In the genomic region with DNA sequence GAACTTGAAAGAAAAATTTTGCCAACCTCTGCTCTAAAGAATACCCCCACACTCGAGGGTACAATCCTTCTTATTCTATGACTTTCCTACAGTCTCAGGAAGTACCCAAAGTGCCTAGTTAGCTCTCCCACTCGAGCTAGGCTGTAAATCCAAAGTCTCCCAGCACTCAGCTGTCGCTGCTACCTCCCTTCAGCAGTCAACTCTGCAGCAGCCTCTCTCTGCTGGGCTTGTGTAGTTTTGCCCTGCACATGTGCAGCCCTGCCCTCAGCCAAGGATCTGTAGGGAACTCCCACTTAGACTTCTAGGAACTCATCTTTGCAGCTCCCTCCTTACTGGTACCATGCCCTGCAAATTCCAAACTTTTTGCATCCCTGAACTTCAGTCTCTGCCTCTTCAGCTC, we compare ENCODE assay signal across 30 cellular contexts. TPM values are rescaled to one million over a fixed set of nuclear protein-coding genes. Genes with fewer than 3 reads are reported as not detected.
DNase-seq lines count a peak whose midpoint lies in the region; ATAC-seq and TF ChIP-seq lines count a peak whose summit lies in the region.
"Had no signal": no experiment of that assay in that cellular context is flagged by ENCODE, and none has a peak within 500 bp of the region (broad histone marks: within the 10 kb centered on the region; RNA-seq: fewer than 3 reads in every experiment).

No MANE protein-coding gene starts in this region.

- H3K9me3 ChIP-seq in HEK293 (ENCODE audit: control insufficient read depth, insufficient read depth, low read depth, low read length) (no peaks in the 10 kb centered on the region), neural progenitor cell (ENCODE audit: low read depth) (no peaks in the 10 kb centered on the region)
- H3K9me3 ChIP-seq: BE2C, body of pancreas had no signal

- DNase-seq in SK-N-DZ (ENCODE audit: low spot score) (peak; percentile 49), fibroblast of villous mesenchyme (ENCODE audit: low read depth) (peak; percentile 48), neural progenitor cell (ENCODE audit: low spot score) (peak; percentile 3), activated T-cell treated with anti-CD3 and anti-CD28 coated beads for 4 hours (no peak), chondrocyte (ENCODE audit: low spot score) (no peak)
- DNase-seq in activated CD4-positive, alpha-beta memory T cell treated with anti-CD3 and anti-CD28 coated beads, Interleukin-2, amount 10 ng/mL, durations not matched to agents 7 days and 5 days = no peak
- DNase-seq: ACHN; activated CD4-positive, alpha-beta T cell treated with anti-CD3 and anti-CD28 coated beads for 48 hours; activated naive CD4-positive, alpha-beta T cell; activated T-cell treated with anti-CD3 and anti-CD28 coated beads, Interleukin-2, amount 50 U/mL, for 48 hours; BE2C; body of pancreas; effector CD4-positive, alpha-beta T cell; foreskin fibroblast; H7; KBM-7; naive thymus-derived CD4-positive, alpha-beta T cell; NCI-H1436; NCI-H2107; NCI-H446 treated with DMSO at 0.1 percent for 48 hours; PC-9; Right ventricle myocardium superior; spleen; trophoblast cell had no signal

- H3K9ac ChIP-seq in neural progenitor cell = no peak overlapping the region

- H3K27me3 Mint-ChIP-seq in neural progenitor cell (ENCODE audit: insufficient read depth, low read depth) = peaks cover 2% of the 10 kb centered on the region
- peaks cover 2% of the 10 kb centered on the region for H3K27me3 Mint-ChIP-seq in chondrocyte (ENCODE audit: low read depth)
- peaks cover 2% of the 10 kb centered on the region for H3K27me3 Mint-ChIP-seq in activated CD4-positive, alpha-beta memory T cell treated with anti-CD3 and anti-CD28 coated beads, Interleukin-2, amount 10 ng/mL, durations not matched to agents 7 days and 5 days

- no peak overlapping the region for H3K4me3 Mint-ChIP-seq in neural progenitor cell
- H3K4me3 Mint-ChIP-seq in chondrocyte (ENCODE audit: unreplicated experiment) = no peak overlapping the region
- H3K4me3 Mint-ChIP-seq in activated CD4-positive, alpha-beta memory T cell treated with anti-CD3 and anti-CD28 coated beads, Interleukin-2, amount 10 ng/mL, durations not matched to agents 7 days and 5 days = no peak overlapping the region
- H3K4me3 Mint-ChIP-seq: naive thymus-derived CD4-positive, alpha-beta T cell; T-helper 2 cell treated with Interferon-gamma antibody and Interleukin-4, amounts not matched to agents 5 μg/mL and 100 μg/mL, for 36 hours had no signal

- H3K27ac Mint-ChIP-seq in neural progenitor cell (no peak overlapping the region), chondrocyte (ENCODE audit: unreplicated experiment) (no peak overlapping the region)
- H3K27ac Mint-ChIP-seq in activated CD4-positive, alpha-beta memory T cell treated with anti-CD3 and anti-CD28 coated beads, Interleukin-2, amount 10 ng/mL, durations not matched to agents 7 days and 5 days = no peak overlapping the region
- H3K27ac Mint-ChIP-seq: naive thymus-derived CD4-positive, alpha-beta T cell; T-helper 2 cell treated with Interferon-gamma antibody and Interleukin-4, amounts not matched to agents 5 μg/mL and 100 μg/mL, for 36 hours had no signal

- ATAC-seq in HG02623 (IDR thresholded peaks at IDR 0.05; ENCODE audit: unreplicated experiment) = no peak
- ATAC-seq: body of pancreas; left lobe of liver; naive thymus-derived CD4-positive, alpha-beta T cell had no signal

- no peak for TF ChIP-seq CTCF in HEK293 (tag by site-specific recombination; IDR thresholded peaks at IDR 0.05)
- TF ChIP-seq CTCF in fibroblast of villous mesenchyme (IDR thresholded peaks at IDR 0.05; ENCODE audit: insufficient read depth, low read depth, low read length) = no peak
- TF ChIP-seq CTCF in neural progenitor cell (IDR thresholded peaks at IDR 0.05) = no peak
- TF ChIP-seq CTCF in chondrocyte (IDR thresholded peaks at IDR 0.05) = no peak

- no peak overlapping the region for H3K4me2 ChIP-seq in neural progenitor cell
- H3K4me2 ChIP-seq: PC-9 had no signal

- no peaks in the 10 kb centered on the region for H3K36me3 Mint-ChIP-seq in neural progenitor cell
- no peaks in the 10 kb centered on the region for H3K36me3 Mint-ChIP-seq in chondrocyte (ENCODE audit: low read depth)
- H3K36me3 Mint-ChIP-seq in activated CD4-positive, alpha-beta memory T cell treated with anti-CD3 and anti-CD28 coated beads, Interleukin-2, amount 10 ng/mL, durations not matched to agents 7 days and 5 days (ENCODE audit: low read depth) = peaks cover 3% of the 10 kb centered on the region
- H3K36me3 Mint-ChIP-seq: naive thymus-derived CD4-positive, alpha-beta T cell had no signal

- H3K9me3 Mint-ChIP-seq in neural progenitor cell (peaks cover 5% of the 10 kb centered on the region), chondrocyte (ENCODE audit: low read depth) (peaks cover 8% of the 10 kb centered on the region)
- H3K9me3 Mint-ChIP-seq in activated CD4-positive, alpha-beta memory T cell treated with anti-CD3 and anti-CD28 coated beads, Interleukin-2, amount 10 ng/mL, durations not matched to agents 7 days and 5 days = peaks cover 7% of the 10 kb centered on the region

- H4K20me1 ChIP-seq in neural progenitor cell (ENCODE audit: low read depth) = no peaks in the 10 kb centered on the region

- no peaks in the 10 kb centered on the region for H3K36me3 ChIP-seq in HEK293 (ENCODE audit: control insufficient read depth in 2 of 2, insufficient read depth in 1 of 2, low read length in 2 of 2)
- H3K36me3 ChIP-seq in neural progenitor cell = no peaks in the 10 kb centered on the region
- H3K36me3 ChIP-seq: BE2C, spleen had no signal

- POLR2A ChIA-PET in HEK293 (lab: Yijun Ruan, JAX) = no interaction called here
- POLR2A ChIA-PET in activated CD4-positive, alpha-beta memory T cell treated with anti-CD3 and anti-CD28 coated beads, Interleukin-2, amount 10 ng/mL, durations not matched to agents 7 days and 5 days (lab: Charles Lee) = no interaction called here

- H3F3A ChIP-seq in neural progenitor cell (ENCODE audit: low read depth) = no peaks in the 10 kb centered on the region

- H2AFZ ChIP-seq in neural progenitor cell (replicated peaks) = peak overlapping the region; percentile 74
- H2AFZ ChIP-seq: PC-9 had no signal

- H3K4me3 ChIP-seq in HEK293 (ENCODE audit: low read depth, low read length) (no peak overlapping the region), fibroblast of villous mesenchyme (ENCODE audit: low read depth, low read length) (no peak overlapping the region), neural progenitor cell (no peak overlapping the region)
- H3K4me3 ChIP-seq: body of pancreas, PC-9, spleen had no signal

- peaks cover 8% of the 10 kb centered on the region; the same call in 1 of the 2 replicates for H3K4me1 ChIP-seq in HEK293 (ENCODE audit: control insufficient read depth, insufficient read depth, low read length)
- peaks cover 6% of the 10 kb centered on the region for H3K4me1 ChIP-seq in neural progenitor cell
- H3K4me1 ChIP-seq: BE2C, body of pancreas had no signal

- peaks cover 2% of the 10 kb centered on the region for H3K4me1 Mint-ChIP-seq in neural progenitor cell
- peaks cover 3% of the 10 kb centered on the region for H3K4me1 Mint-ChIP-seq in chondrocyte (ENCODE audit: low read depth)
- H3K4me1 Mint-ChIP-seq in activated CD4-positive, alpha-beta memory T cell treated with anti-CD3 and anti-CD28 coated beads, Interleukin-2, amount 10 ng/mL, durations not matched to agents 7 days and 5 days = no peaks in the 10 kb centered on the region
- H3K4me1 Mint-ChIP-seq: naive thymus-derived CD4-positive, alpha-beta T cell had no signal

- H3K27me3 ChIP-seq in neural progenitor cell = no peaks in the 10 kb centered on the region
- H3K27me3 ChIP-seq: BE2C, body of pancreas, spleen had no signal

- H3K79me2 ChIP-seq in neural progenitor cell (ENCODE audit: low read depth) = no peaks in the 10 kb centered on the region

- CTCF ChIA-PET in HEK293 (lab: Yijun Ruan, JAX) = interaction anchor here (1.2 kb wide), 1 partner anchor 27 kb away, joined by 3 read pairs; no protein-coding TSS in a partner anchor
- CTCF ChIA-PET in activated CD4-positive, alpha-beta memory T cell treated with anti-CD3 and anti-CD28 coated beads, Interleukin-2, amount 10 ng/mL, durations not matched to agents 7 days and 5 days (lab: Charles Lee) = no interaction called here

- no peak overlapping the region; the same call in 1 of the 2 replicates for H3K27ac ChIP-seq in HEK293 (ENCODE audit: extremely low read depth, low read depth, low read length)
- no peak overlapping the region for H3K27ac ChIP-seq in neural progenitor cell
- H3K27ac ChIP-seq: body of pancreas, epithelial cell of prostate, PC-9, spleen, VCaP had no signal

TF ChIP-seq in HEK293, 187 proteins besides CTCF, POLR2A, EP300 and RAD21 (continues in another document):
- TF ChIP-seq, protein P1, sequence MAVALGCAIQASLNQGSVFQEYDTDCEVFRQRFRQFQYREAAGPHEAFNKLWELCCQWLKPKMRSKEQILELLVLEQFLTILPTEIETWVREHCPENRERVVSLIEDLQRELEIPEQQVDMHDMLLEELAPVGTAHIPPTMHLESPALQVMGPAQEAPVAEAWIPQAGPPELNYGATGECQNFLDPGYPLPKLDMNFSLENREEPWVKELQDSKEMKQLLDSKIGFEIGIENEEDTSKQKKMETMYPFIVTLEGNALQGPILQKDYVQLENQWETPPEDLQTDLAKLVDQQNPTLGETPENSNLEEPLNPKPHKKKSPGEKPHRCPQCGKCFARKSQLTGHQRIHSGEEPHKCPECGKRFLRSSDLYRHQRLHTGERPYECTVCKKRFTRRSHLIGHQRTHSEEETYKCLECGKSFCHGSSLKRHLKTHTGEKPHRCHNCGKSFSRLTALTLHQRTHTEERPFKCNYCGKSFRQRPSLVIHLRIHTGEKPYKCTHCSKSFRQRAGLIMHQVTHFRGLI (tag by site-specific recombination; IDR thresholded peaks at IDR 0.05) = peak; percentile 29; the same call in 1 of the 2 replicates
- TF ChIP-seq ZNF19 (tag by site-specific recombination; IDR thresholded peaks at IDR 0.05; ENCODE audit: low read depth) = no peak
- TF ChIP-seq ZNF473 (tag by site-specific recombination; IDR thresholded peaks at IDR 0.05) = no peak
- no peak for TF ChIP-seq KLF10 (tag by site-specific recombination; IDR thresholded peaks at IDR 0.05)
- no peak for TF ChIP-seq ZBTB8A (tag by site-specific recombination; IDR thresholded peaks at IDR 0.05)

RNA-seq across cellular contexts. Expression of a gene that starts 53.7 kb away (rescaled TPM):
- polyA plus RNA-seq in SK-N-DZ (2014; cell fraction: cytosol; rRNA removed) = 18.3 and 22.7 TPM in 2 replicates
- polyA plus RNA-seq in SK-N-DZ (2014; cell fraction: nucleus; rRNA removed) = 21.0 and 24.6 TPM in 2 replicates
- 25.8 and 36.3 TPM in 2 replicates for total RNA-seq in fibroblast of villous mesenchyme
- total RNA-seq in neural progenitor cell (ENCODE audit: low replicate concordance) = 21.2 and 26.0 TPM in 2 replicates
- 35.2 to 39.0 TPM (median 37.1 TPM) in 3 replicates for total RNA-seq in chondrocyte
- 10 to 100 TPM; 29.1 to 30.6 TPM for total RNA-seq in activated CD4-positive, alpha-beta memory T cell treated with anti-CD3 and anti-CD28 coated beads, Interleukin-2, amount 10 ng/mL, durations not matched to agents 7 days and 5 days

Comparison
In these comparisons a context has a peak if more than half of its experiments do, and no peak if none do; other contexts are left out.
1. DNase-seq: peak in SK-N-DZ (single experiment), fibroblast of villous mesenchyme (single experiment) and neural progenitor cell (single experiment); none in activated T-cell treated with anti-CD3 and anti-CD28 coated beads for 4 hours (single experiment), chondrocyte (single experiment) and activated CD4-positive, alpha-beta memory T cell treated with anti-CD3 and anti-CD28 coated beads, Interleukin-2, amount 10 ng/mL, durations not matched to agents 7 days and 5 days (single experiment).